ENCODE assay signal across 8 cellular contexts in the genomic region with DNA sequence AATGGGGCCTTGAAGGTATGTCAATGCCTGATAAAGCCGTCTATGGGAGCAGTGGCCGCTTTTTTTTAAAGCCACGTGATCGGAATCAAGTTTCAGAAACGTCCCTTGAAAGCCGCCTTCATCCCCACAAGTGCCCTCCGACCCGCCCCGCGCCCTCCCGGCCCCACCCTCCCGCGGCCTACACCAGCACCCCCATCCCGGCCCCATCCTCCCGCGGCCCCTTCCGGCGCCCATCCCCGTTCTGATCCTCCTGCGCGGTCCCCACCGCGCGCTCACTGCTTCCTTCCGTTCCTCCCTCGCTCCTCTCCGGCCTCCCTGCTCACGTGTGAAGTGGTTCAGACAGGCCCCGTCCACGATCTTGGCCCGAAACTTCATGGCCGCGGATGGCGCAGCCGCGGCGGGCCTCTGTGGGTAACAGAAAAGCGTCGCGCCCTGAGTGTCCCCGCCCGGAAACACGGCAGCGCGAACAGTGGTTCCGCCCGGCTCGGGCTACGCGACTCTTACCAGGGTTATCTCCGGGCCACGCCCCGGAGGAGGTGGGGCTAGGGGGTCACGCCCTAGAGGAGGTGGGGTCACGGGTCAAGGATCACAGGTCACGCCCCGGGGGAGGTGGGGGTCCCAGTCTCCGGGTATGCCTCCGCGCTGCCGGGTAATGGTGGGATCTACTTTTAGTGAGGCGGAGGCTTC. TPM values are rescaled to one million over a fixed set of nuclear protein-coding genes. Genes with fewer than 3 reads are reported as not detected.
DNase-seq lines count a peak whose midpoint lies in the region; ATAC-seq and TF ChIP-seq lines count a peak whose summit lies in the region.

A gene (minus strand): TSS at position 471 of the 687 bp plus-strand sequence. CDS start 96 bp downstream, at position 375.

- TF ChIP-seq POLR2A in adrenal gland (IDR thresholded peaks at IDR 0.05), result peak; percentile 82 to 84
- peak in 3 of 4 donors; percentile 39 to 90 (median 82) for TF ChIP-seq POLR2A in upper lobe of left lung (IDR thresholded peaks at IDR 0.05)

- ATAC-seq in HG02852 (IDR thresholded peaks at IDR 0.05; ENCODE audit: unreplicated experiment), result peak; percentile 97
- ATAC-seq in heart right ventricle, result peak; percentile 97 to 99 (median 99)
- peak; percentile 99 to 100 for ATAC-seq in upper lobe of left lung (ENCODE audit: low FRiP score in 2 of 2)

- TF ChIP-seq CTCF in GM13977 (IDR thresholded peaks at IDR 0.05; ENCODE audit: extremely low read depth, insufficient read depth, missing control alignments), result no peak
- TF ChIP-seq CTCF in adrenal gland (IDR thresholded peaks at IDR 0.05), result no peak
- no peak for TF ChIP-seq CTCF in heart right ventricle (IDR thresholded peaks at IDR 0.05)
- TF ChIP-seq CTCF in upper lobe of left lung (IDR thresholded peaks at IDR 0.05), result peak in 2 of 6 experiments; percentile 9 to 24

- H3K4me1 ChIP-seq in adrenal gland (replicated peaks in 1 of 2) (peaks cover 6 to 9% of the 10 kb centered on the region in 2 donors), heart right ventricle (peaks cover 5 to 21% (median 13%) of the 10 kb centered on the region in 9 donors), upper lobe of left lung (peaks cover 7 to 10% (median 10%) of the 10 kb centered on the region in 4 donors)

- TF ChIP-seq EP300 in upper lobe of left lung (IDR thresholded peaks at IDR 0.05), result peak in 1 of 4 donors; percentile 20

- H3K36me3 ChIP-seq in adrenal gland (replicated peaks in 1 of 2) (peaks cover 0 to 40% of the 10 kb centered on the region in 2 donors), heart right ventricle (peaks cover 0 to 43% (median 38%) of the 10 kb centered on the region in 9 donors), upper lobe of left lung (peaks cover 24 to 42% (median 36%) of the 10 kb centered on the region in 4 donors)

- no peaks in the 10 kb centered on the region for H3K9me3 ChIP-seq in adrenal gland (replicated peaks in 1 of 3)
- peaks cover 0 to 4% (median 0%) of the 10 kb centered on the region in 11 donors for H3K9me3 ChIP-seq in heart right ventricle
- H3K9me3 ChIP-seq in upper lobe of left lung, result no peaks in the 10 kb centered on the region

- intact Hi-C loops in adrenal gland (cut with DNase I) (no loop called here), heart right ventricle (cut with DNase I) (loop anchor here in 2 of 10 donors (5.0 kb wide), 1 partner anchor 108 kb away; a partner anchor contains a TSS), posterior vena cava (cut with DNase I) (no loop called here)

- WGBS in adrenal gland, 4 donors, result 1 to 2% (median 1%) methylated on average over 26 to 62 of the region's 62 CpGs
- WGBS in heart right ventricle, 2 donors, result 1 to 2% methylated on average over 62 of the region's 62 CpGs
- WGBS in upper lobe of left lung, 2 donors, result 1 to 3% methylated on average over 30 to 57 of the region's 62 CpGs

- H3K4me3 ChIP-seq in adrenal gland, result peak within 1 kb of the TSS in 3 of 4 donors; percentile 68 to 78 (median 77)
- H3K4me3 ChIP-seq in heart right ventricle, result peak within 1 kb of the TSS; percentile 52 to 80 (median 68)
- peak within 1 kb of the TSS; percentile 48 to 67 (median 59) for H3K4me3 ChIP-seq in upper lobe of left lung

- DNase-seq in GM13977 (ENCODE audit: low spot score), result peak; percentile 93
- peak; percentile 85 for DNase-seq in NCI-H146 treated with DMSO at 0.1 percent for 48 hours (lab: John Stamatoyannopoulos, UW; ENCODE audit: unreplicated experiment)
- peak; percentile 76 to 96 (median 87) for DNase-seq in T-helper 1 cell
- DNase-seq in adrenal gland, result peak; percentile 86 to 97 (median 93)
- DNase-seq in heart right ventricle, result peak; percentile 90 to 93
- DNase-seq in posterior vena cava (ENCODE audit: low spot score), result peak; percentile 99
- peak; percentile 95 to 98 for DNase-seq in upper lobe of left lung

- in situ Hi-C loops in GM13977 (cut with MboI; ENCODE audit: low pct_unique_long_range_greater_than_20kb, low sequenced_read_pairs, unreplicated experiment), result no loop called here

- H3K27me3 ChIP-seq in adrenal gland, result no peaks in the 10 kb centered on the region
- H3K27me3 ChIP-seq in heart right ventricle, result no peaks in the 10 kb centered on the region
- no peaks in the 10 kb centered on the region for H3K27me3 ChIP-seq in upper lobe of left lung

- H3K27ac ChIP-seq in adrenal gland (peak within 1 kb of the TSS; percentile 60 to 95 (median 80)), heart right ventricle (peak within 1 kb of the TSS; percentile 52 to 92 (median 86)), upper lobe of left lung (peak within 1 kb of the TSS; percentile 84 to 90 (median 90))

RNA-seq across cellular contexts. Expression of the gene that starts here (rescaled TPM):
- 10 to 100 TPM; 18.0 to 38.0 (median 35.6) TPM for total RNA-seq in adrenal gland
- polyA plus RNA-seq in adrenal gland, result 10 to 100 TPM in 1 of 3 donors, 1 to 10 TPM in 2; 8.3 to 45.1 (median 8.9) TPM
- 10 to 100 TPM; 21.5 to 35.9 (median 28.1) TPM for total RNA-seq in heart right ventricle
- 10 to 100 TPM in 1 of 2 donors, 1 to 10 TPM in 1; 9.6 to 11.6 TPM for polyA plus RNA-seq in heart right ventricle
- 10 to 100 TPM; 22.8 to 23.1 TPM for total RNA-seq in posterior vena cava
- total RNA-seq in upper lobe of left lung, result 10 to 100 TPM; 24.2 to 38.8 (median 26.7) TPM

Comparison
In these comparisons a context has a peak if more than half of its experiments do, and no peak if none do; other contexts are left out.
1. Peak in every context shown above with its lines: DNase-seq, ATAC-seq, H3K4me3 ChIP-seq and H3K27ac ChIP-seq.